In the genomic region with DNA sequence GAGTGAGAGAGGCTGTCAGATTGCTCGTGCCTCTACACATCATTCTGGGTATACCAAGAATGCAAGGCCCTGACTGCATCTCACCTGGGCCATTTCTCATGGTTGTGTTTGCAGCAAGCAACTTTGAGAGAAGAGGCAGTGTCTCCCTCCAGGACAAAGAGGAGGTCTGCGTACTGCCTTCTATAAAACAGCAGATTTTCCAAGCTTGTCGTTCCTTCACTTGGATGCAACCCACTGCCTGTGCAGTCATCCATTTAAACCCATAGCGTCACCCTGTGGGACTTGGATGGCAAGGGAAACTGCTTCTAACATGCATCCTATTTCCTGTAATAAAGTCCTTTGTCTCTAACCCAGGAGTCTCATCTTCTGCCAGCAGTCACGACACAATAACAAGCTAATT, we compare ENCODE assay signal across 10 cellular contexts. TPM values are rescaled to one million over a fixed set of nuclear protein-coding genes. Genes with fewer than 3 reads are reported as not detected.
A peak's percentile ranks its signal among the peaks of the same experiment; 100 is the strongest.
DNase-seq lines count a peak whose midpoint lies in the region; ATAC-seq and TF ChIP-seq lines count a peak whose summit lies in the region.
"Had no signal": no experiment of that assay in that cellular context is flagged by ENCODE, and none has a peak within 500 bp of the region (broad histone marks: within the 10 kb centered on the region; RNA-seq: fewer than 3 reads in every experiment).

No MANE protein-coding gene starts in this region.

- TF ChIP-seq CTCF in nephron progenitor cell (IDR thresholded peaks at IDR 0.05) (no peak), tibial artery (IDR thresholded peaks at IDR 0.05) (no peak)

- H3K4me1 Mint-ChIP-seq in nephron progenitor cell = peaks cover 71% of the 10 kb centered on the region

- peak overlapping the region; percentile 83 for H3K4me3 Mint-ChIP-seq in nephron progenitor cell

- peak overlapping the region; percentile 92 for H3K27ac Mint-ChIP-seq in nephron progenitor cell

- DNase-seq in Caki2 (ENCODE audit: low read depth) (peak; percentile 61), MG63 (no peak), dermis blood vessel endothelial cell (peak; percentile 26), nephron progenitor cell (peak; percentile 32), tibial artery (no peak), GDM1 (lab: John Stamatoyannopoulos, UW) (no peak), Right ventricle myocardium superior (no peak)
- DNase-seq in activated naive CD4-positive, alpha-beta T cell treated with anti-CD3 and anti-CD28 coated beads, Interleukin-2, amount 50 U/mL, for 16 hours = no peak

- ATAC-seq in Right ventricle myocardium superior (ENCODE audit: poor library complexity) = no peak

- no peaks in the 10 kb centered on the region for H3K36me3 Mint-ChIP-seq in nephron progenitor cell (ENCODE audit: low read depth)

- H3K27me3 ChIP-seq in MG63 = no peaks in the 10 kb centered on the region
- H3K27me3 ChIP-seq in tibial artery = no peaks in the 10 kb centered on the region

- no peaks in the 10 kb centered on the region for H3K9me3 ChIP-seq in MG63
- H3K9me3 ChIP-seq in tibial artery = no peaks in the 10 kb centered on the region

- no peaks in the 10 kb centered on the region for H3K27me3 Mint-ChIP-seq in nephron progenitor cell (ENCODE audit: low read depth, poor library complexity)

- peaks cover 0 to 36% (median 16%) of the 10 kb centered on the region in 4 donors for H3K4me1 ChIP-seq in tibial artery

- H3K36me3 ChIP-seq in MG63 = no peaks in the 10 kb centered on the region
- H3K36me3 ChIP-seq in tibial artery = no peaks in the 10 kb centered on the region

- H3K27ac ChIP-seq in tibial artery = peak overlapping the region in 1 of 2 donors; percentile 94

- H3K4me3 ChIP-seq in MG63 = peak overlapping the region; percentile 88
- no peak overlapping the region for H3K4me3 ChIP-seq in tibial artery

- in situ Hi-C loops in Caki2 (cut with HindIII; ENCODE audit: low pct_unique_long_range_greater_than_20kb, low sequenced_read_pairs) = no loop called here

- no peaks in the 10 kb centered on the region for H3K9me3 Mint-ChIP-seq in nephron progenitor cell

- intact Hi-C loops in tibial artery (cut with DNase I; ENCODE audit: low total_unique reads) (loop anchor here (5.0 to 10.0 kb wide), 2 partner anchors 165 to 447 kb away; no protein-coding TSS in a partner anchor), Right ventricle myocardium superior (cut with DNase I) (loop anchor here (10.0 kb wide), 1 partner anchor 445 kb away; no protein-coding TSS in a partner anchor)

RNA-seq across cellular contexts. Expression of a gene that starts 1.3 kb away (rescaled TPM):
- 9.4 and 27.4 TPM in 2 replicates for total RNA-seq in Caki2 (2014; rRNA removed; shearing (Covaris generic); ENCODE audit: low replicate concordance)
- total RNA-seq in MG63 (2014; rRNA removed; shearing (Covaris generic); ENCODE audit: low replicate concordance) = 11.5 and 43.4 TPM in 2 replicates
- total RNA-seq in dermis blood vessel endothelial cell (8.5 and 14.7 TPM in 2 replicates), Right ventricle myocardium superior (19.7 TPM)

RNA-seq across cellular contexts. Expression of a gene that starts 1.4 kb away (rescaled TPM):
- 42.0 and 49.7 TPM in 2 replicates for total RNA-seq in Caki2 (2014; rRNA removed; shearing (Covaris generic); ENCODE audit: low replicate concordance)
- 27.4 and 33.2 TPM in 2 replicates for total RNA-seq in MG63 (2014; rRNA removed; shearing (Covaris generic); ENCODE audit: low replicate concordance)
- total RNA-seq in dermis blood vessel endothelial cell (31.3 and 34.2 TPM in 2 replicates), Right ventricle myocardium superior (14.9 TPM)

RNA-seq across cellular contexts. Expression of a gene that starts 48.4 kb away (rescaled TPM):
- 0.07 TPM in 1 of 2 replicates, not detected in the other for total RNA-seq in Caki2 (2014; rRNA removed; shearing (Covaris generic); ENCODE audit: low replicate concordance)
- total RNA-seq in MG63 (2014; rRNA removed; shearing (Covaris generic); ENCODE audit: low replicate concordance) = not detected in 2 replicates
- 0.05 TPM in 1 of 2 replicates, not detected in the other for total RNA-seq in dermis blood vessel endothelial cell
- not detected for total RNA-seq in Right ventricle myocardium superior
- total RNA-seq: glomerular endothelial cell, LHCN-M2 had no signal

RNA-seq across cellular contexts. Expression of a gene that starts 57.5 kb away (rescaled TPM):
- 2.2 and 3.7 TPM in 2 replicates for total RNA-seq in Caki2 (2014; rRNA removed; shearing (Covaris generic); ENCODE audit: low replicate concordance)
- total RNA-seq in MG63 (2014; rRNA removed; shearing (Covaris generic); ENCODE audit: low replicate concordance) = 2.4 and 2.5 TPM in 2 replicates
- 11.2 and 12.9 TPM in 2 replicates for total RNA-seq in dermis blood vessel endothelial cell
- 4.8 TPM for total RNA-seq in Right ventricle myocardium superior

RNA-seq across cellular contexts. Expression of a gene that starts 57.8 kb away (rescaled TPM):
- 0.95 and 3.2 TPM in 2 replicates for total RNA-seq in Caki2 (2014; rRNA removed; shearing (Covaris generic); ENCODE audit: low replicate concordance)
- 0.30 TPM in 1 of 2 replicates, not detected in the other for total RNA-seq in MG63 (2014; rRNA removed; shearing (Covaris generic); ENCODE audit: low replicate concordance)
- total RNA-seq in dermis blood vessel endothelial cell = 0.88 and 1.0 TPM in 2 replicates
- not detected for total RNA-seq in Right ventricle myocardium superior

Comparison
In these comparisons a context has a peak if more than half of its experiments do, and no peak if none do; other contexts are left out.
1. DNase-seq: peak in Caki2 (single experiment), dermis blood vessel endothelial cell (single experiment) and nephron progenitor cell (single experiment); none in MG63 (single experiment), tibial artery (0 of 2), activated naive CD4-positive, alpha-beta T cell treated with anti-CD3 and anti-CD28 coated beads, Interleukin-2, amount 50 U/mL, for 16 hours (single experiment), GDM1 (single experiment) and Right ventricle myocardium superior (single experiment).